In the genomic region with DNA sequence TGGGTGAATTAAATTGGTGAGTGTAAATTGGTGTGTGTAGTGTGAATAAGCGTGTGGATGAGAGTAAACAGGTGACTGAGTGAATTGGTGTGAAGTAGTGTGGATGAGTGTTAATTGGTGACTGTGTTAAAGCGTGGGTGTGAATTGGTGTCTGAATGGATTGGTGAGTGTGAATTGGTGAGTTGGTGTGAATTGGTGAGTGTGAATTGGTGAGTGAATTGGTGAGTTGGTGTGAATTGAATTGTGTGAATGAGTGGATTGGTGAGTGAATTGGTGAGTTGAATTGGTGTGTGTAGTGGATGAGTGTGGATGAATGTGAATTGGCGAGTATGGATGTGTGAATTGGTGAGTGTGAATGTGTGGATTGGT, we compare ENCODE assay signal across 2 cellular contexts.
TF ChIP-seq lines count a peak whose summit lies in the region.

No MANE protein-coding gene starts in this region.

TF ChIP-seq in IMR-90, 13 proteins besides CTCF, POLR2A, EP300 and RAD21:
- TF ChIP-seq FOS (IDR thresholded peaks at IDR 0.05; ENCODE audit: low read depth, low read length) = no peak
- TF ChIP-seq MAZ (IDR thresholded peaks at IDR 0.05; ENCODE audit: borderline replicate concordance, low read depth, low read length) = no peak
- TF ChIP-seq BHLHE40 (IDR thresholded peaks at IDR 0.05; ENCODE audit: low read depth, low read length) = no peak
- TF ChIP-seq, protein P1, sequence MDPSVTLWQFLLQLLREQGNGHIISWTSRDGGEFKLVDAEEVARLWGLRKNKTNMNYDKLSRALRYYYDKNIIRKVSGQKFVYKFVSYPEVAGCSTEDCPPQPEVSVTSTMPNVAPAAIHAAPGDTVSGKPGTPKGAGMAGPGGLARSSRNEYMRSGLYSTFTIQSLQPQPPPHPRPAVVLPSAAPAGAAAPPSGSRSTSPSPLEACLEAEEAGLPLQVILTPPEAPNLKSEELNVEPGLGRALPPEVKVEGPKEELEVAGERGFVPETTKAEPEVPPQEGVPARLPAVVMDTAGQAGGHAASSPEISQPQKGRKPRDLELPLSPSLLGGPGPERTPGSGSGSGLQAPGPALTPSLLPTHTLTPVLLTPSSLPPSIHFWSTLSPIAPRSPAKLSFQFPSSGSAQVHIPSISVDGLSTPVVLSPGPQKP (IDR thresholded peaks at IDR 0.05; ENCODE audit: borderline replicate concordance, low read depth, low read length) = no peak
- no peak for TF ChIP-seq CEBPB (IDR thresholded peaks at IDR 0.05; ENCODE audit: low read depth, low read length)
- TF ChIP-seq SMC3 (IDR thresholded peaks at IDR 0.05; ENCODE audit: low read depth, low read length) = no peak
- TF ChIP-seq, protein P2, sequence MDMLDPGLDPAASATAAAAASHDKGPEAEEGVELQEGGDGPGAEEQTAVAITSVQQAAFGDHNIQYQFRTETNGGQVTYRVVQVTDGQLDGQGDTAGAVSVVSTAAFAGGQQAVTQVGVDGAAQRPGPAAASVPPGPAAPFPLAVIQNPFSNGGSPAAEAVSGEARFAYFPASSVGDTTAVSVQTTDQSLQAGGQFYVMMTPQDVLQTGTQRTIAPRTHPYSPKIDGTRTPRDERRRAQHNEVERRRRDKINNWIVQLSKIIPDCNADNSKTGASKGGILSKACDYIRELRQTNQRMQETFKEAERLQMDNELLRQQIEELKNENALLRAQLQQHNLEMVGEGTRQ (IDR thresholded peaks at IDR 0.05; ENCODE audit: low read depth, low read length) = no peak
- TF ChIP-seq MXI1 (IDR thresholded peaks at IDR 0.05; ENCODE audit: borderline replicate concordance, low read depth, low read length) = no peak
- no peak for TF ChIP-seq NFE2L2 (IDR thresholded peaks at IDR 0.05; ENCODE audit: low read depth, low read length)
- TF ChIP-seq RCOR1 (IDR thresholded peaks at IDR 0.05; ENCODE audit: insufficient replicate concordance, low read length) = no peak
- TF ChIP-seq CHD1 (IDR thresholded peaks at IDR 0.05; ENCODE audit: low read depth, low read length) = no peak
- no peak for TF ChIP-seq RFX5 (IDR thresholded peaks at IDR 0.05; ENCODE audit: low read depth, low read length)
- no peak for TF ChIP-seq MAFK (IDR thresholded peaks at IDR 0.05; ENCODE audit: low read depth, low read length)

TF ChIP-seq in H1, 55 proteins besides CTCF, POLR2A, EP300 and RAD21:
- TF ChIP-seq BACH1 (IDR thresholded peaks at IDR 0.05; ENCODE audit: low read length) (peak; percentile 80; the same call in 1 of the 2 replicates), EZH2 (IDR thresholded peaks at IDR 0.05; ENCODE audit: low read depth, low read length, severe bottlenecking) (no peak), CBX5 (IDR thresholded peaks at IDR 0.05; ENCODE audit: low read depth, low read length) (0 out of 2 replicates have a peak, but pooled peaks have one; percentile 42), RBBP5 (IDR thresholded peaks at IDR 0.05; ENCODE audit: borderline replicate concordance, low read depth, low read length) (no peak)
